ENCODE assay signal across 19 cellular contexts in genomic region chr11:10116588-10116987, GRCh38.
A peak's percentile ranks its signal among the peaks of the same experiment; 100 is the strongest.
DNase-seq lines count a peak whose midpoint lies in the region; ATAC-seq, FAIRE-seq and TF ChIP-seq lines count a peak whose summit lies in the region.
"Had no signal": no experiment of that assay in that cellular context is flagged by ENCODE, and none has a peak within 500 bp of the region (broad histone marks: within the 10 kb centered on the region; RNA-seq: fewer than 3 reads in every experiment).

No MANE protein-coding gene starts in this region.

- H4K20me1 ChIP-seq in GM12878 (ENCODE audit: control insufficient read depth, insufficient read depth): no peaks in the 10 kb centered on the region

- WGBS in GM12878 (ENCODE audit: insufficient coverage, insufficient replicate concordance, low lambda C conversion rate, missing lambda C conversion rate): 0% methylated on average over 1 of the region's 1 CpG

- peak overlapping the region; percentile 27 for H3K27ac Mint-ChIP-seq in osteocyte (ENCODE audit: unreplicated experiment)
- H3K27ac Mint-ChIP-seq: CD8-positive, alpha-beta T cell had no signal

- peak; percentile 58 for ATAC-seq in GM12878
- no peak for ATAC-seq in HG02678 (IDR thresholded peaks at IDR 0.05; ENCODE audit: unreplicated experiment)
- ATAC-seq: CD8-positive, alpha-beta T cell had no signal

- SMC1A ChIA-PET in GM12878 (lab: Charles Lee; ENCODE audit: uncharacterized antibody, unreplicated experiment): interaction anchor here (0.6 kb wide), 1 partner anchor 241 kb away, joined by 3 read pairs; no protein-coding TSS in a partner anchor

- no peak overlapping the region for H3K27ac ChIP-seq in GM12878 (ENCODE audit: control insufficient read depth, insufficient read depth)
- H3K27ac ChIP-seq: SK-N-MC had no signal

- no peaks in the 10 kb centered on the region for H3K9me3 ChIP-seq in GM12878 (replicated peaks; ENCODE audit: control insufficient read depth, insufficient read depth, low read length)

- H3K36me3 ChIP-seq in GM12878 (ENCODE audit: control insufficient read depth in 2 of 2, insufficient read depth in 2 of 2, low read length in 1 of 2): no peaks in the 10 kb centered on the region

- peaks cover 11% of the 10 kb centered on the region for H3K9me3 Mint-ChIP-seq in osteocyte (ENCODE audit: unreplicated experiment)

- no TSS peak for BruUV-seq in GM12878 (replicated peaks; lab: Mats Ljungman, UMichigan)

- no peak overlapping the region for H3K9ac ChIP-seq in GM12878 (ENCODE audit: control insufficient read depth, insufficient read depth, low read length)

- no peak for TF ChIP-seq POLR2A in GM12878 (IDR thresholded peaks at IDR 0.05; ENCODE audit: low read depth, low read length)

- no peaks in the 10 kb centered on the region for H3K4me1 ChIP-seq in GM12878 (ENCODE audit: control insufficient read depth, insufficient read depth, low read length)

- CTCF ChIA-PET in GM12878 (lab: Yijun Ruan, JAX): no interaction called here

- no peak overlapping the region for H2AFZ ChIP-seq in GM12878 (ENCODE audit: control insufficient read depth, low read depth, low read length)

- no peak for TF ChIP-seq RAD21 in GM12878 (IDR thresholded peaks at IDR 0.05; ENCODE audit: insufficient read depth, low read depth, low read length)

- H3K27me3 ChIP-seq in GM12878 (replicated peaks in 1 of 2; ENCODE audit: control insufficient read depth in 2 of 2, insufficient read depth in 2 of 2, low read length in 1 of 2): no peaks in the 10 kb centered on the region

- FAIRE-seq in GM19239 (lab: Jason Lieb, UNC) (peak; percentile 40), GM12878 (lab: Jason Lieb, UNC) (no peak)
- FAIRE-seq: GM12892 had no signal

- H3K4me2 ChIP-seq in GM12878 (ENCODE audit: control insufficient read depth, insufficient read depth): no peak overlapping the region

- no peak for DNase-seq in GM19239 (ENCODE audit: insufficient read length, low spot score)
- DNase-seq in Jurkat, Clone E6-1 (ENCODE audit: low read depth, low spot score): peak; percentile 15
- DNase-seq in GM12878 (ENCODE audit: low read depth, low spot score): no peak
- no peak for DNase-seq in osteocyte (ENCODE audit: extremely low spot score, unreplicated experiment)
- DNase-seq in G401 (ENCODE audit: low spot score): no peak
- no peak for DNase-seq in NCI-H345 treated with DMSO at 0.1 percent for 48 hours (lab: John Stamatoyannopoulos, UW; ENCODE audit: unreplicated experiment)
- no peak for DNase-seq in NCI-H1105 treated with DMSO at 0.1 percent for 48 hours (lab: John Stamatoyannopoulos, UW)
- DNase-seq: CD8-positive, alpha-beta T cell; Kasumi-1; NCI-H1417 treated with DMSO at 0.1 percent for 48 hours; NCI-H2029 treated with DMSO at 0.1 percent for 48 hours; NCI-H2171 treated with DMSO at 0.1 percent for 48 hours; NCI-H510A; NCI-H774; Right ventricle myocardium superior; T-helper 1 cell had no signal

- peaks cover 4% of the 10 kb centered on the region for H3K36me3 Mint-ChIP-seq in osteocyte (ENCODE audit: unreplicated experiment)

- H3K4me1 Mint-ChIP-seq in osteocyte (ENCODE audit: unreplicated experiment): peaks cover 60% of the 10 kb centered on the region

- RAD21 ChIA-PET in GM12878 (lab: Charles Lee; ENCODE audit: unreplicated experiment): interaction anchor here (0.8 kb wide), 1 partner anchor 94 kb away, joined by 4 read pairs; no protein-coding TSS in a partner anchor

- H3K4me3 Mint-ChIP-seq in osteocyte (ENCODE audit: unreplicated experiment): no peak overlapping the region
- H3K4me3 Mint-ChIP-seq: CD8-positive, alpha-beta T cell had no signal

- no peak for TF ChIP-seq EP300 in GM12878 (IDR thresholded peaks at IDR 0.05; ENCODE audit: borderline replicate concordance in 1 of 2, control insufficient read depth in 1 of 2, low read depth in 2 of 2, low read length in 2 of 2)

- intact Hi-C loops in GM12878 (cut with micrococcal nuclease; ENCODE audit: unreplicated experiment): no loop called here

- POLR2A ChIA-PET in GM12878 (lab: Charles Lee): no interaction called here

- TF ChIP-seq CTCF in GM12878 (IDR thresholded peaks at IDR 0.05 in 2 of 3, conservative IDR thresholded peaks at IDR 0.05 in 1 of 3; ENCODE audit: control insufficient read depth in 2 of 3, extremely low read depth in 1 of 3, insufficient read depth in 1 of 3, low read depth in 3 of 3, low read length in 3 of 3) (no peak), osteocyte (IDR thresholded peaks at IDR 0.05) (no peak)

- in situ Hi-C loops in GM12878 (cut with MboI) (no loop called here), G401 (cut with HindIII; ENCODE audit: low sequenced_read_pairs) (no loop called here)

- no peaks in the 10 kb centered on the region for H3K79me2 ChIP-seq in GM12878 (ENCODE audit: control insufficient read depth, insufficient read depth, low read length)

- no peaks in the 10 kb centered on the region for H3K27me3 Mint-ChIP-seq in osteocyte (ENCODE audit: unreplicated experiment)

- no peak overlapping the region for H3K4me3 ChIP-seq in Jurkat, Clone E6-1 (ENCODE audit: low read length)
- no peak overlapping the region for H3K4me3 ChIP-seq in GM12878
- H3K4me3 ChIP-seq: SK-N-MC had no signal

TF ChIP-seq in GM12878, 131 proteins besides CTCF, POLR2A, EP300 and RAD21:
- TF ChIP-seq YY1 (IDR thresholded peaks at IDR 0.05; ENCODE audit: low read depth, low read length) (no peak), CREB1 (IDR thresholded peaks at IDR 0.05; ENCODE audit: low read depth) (no peak), NRF1 (conservative IDR thresholded peaks at IDR 0.05; ENCODE audit: low read depth, low read length) (no peak), CREM (IDR thresholded peaks at IDR 0.05; ENCODE audit: low read depth) (no peak), MTA3 (IDR thresholded peaks at IDR 0.05; ENCODE audit: borderline replicate concordance, low read length) (no peak), CBX3 (IDR thresholded peaks at IDR 0.05; ENCODE audit: borderline replicate concordance, low read depth) (no peak), HCFC1 (IDR thresholded peaks at IDR 0.05; ENCODE audit: low read length) (no peak), IRF4 (IDR thresholded peaks at IDR 0.05; ENCODE audit: low read depth, low read length) (no peak), E2F8 (IDR thresholded peaks at IDR 0.05; ENCODE audit: low read depth, partially characterized antibody) (no peak), E2F4 (IDR thresholded peaks at IDR 0.05; ENCODE audit: low read depth, low read length) (no peak), PAX8 (IDR thresholded peaks at IDR 0.05) (no peak), POLR2AphosphoS5 (IDR thresholded peaks at IDR 0.05; ENCODE audit: low read length) (no peak), NR2F1 (conservative IDR thresholded peaks at IDR 0.05) (no peak), WRNIP1 (IDR thresholded peaks at IDR 0.05; ENCODE audit: borderline replicate concordance, low read depth, low read length) (no peak), ZZZ3 (IDR thresholded peaks at IDR 0.05; ENCODE audit: control insufficient read depth, insufficient read length, low read depth) (no peak), TCF7 (IDR thresholded peaks at IDR 0.05; ENCODE audit: borderline replicate concordance) (no peak)
TF ChIP-seq in GM12878: peak in this region for 0.
